Comparison of ENCODE assay signal across 1 cellular context in the genomic region with DNA sequence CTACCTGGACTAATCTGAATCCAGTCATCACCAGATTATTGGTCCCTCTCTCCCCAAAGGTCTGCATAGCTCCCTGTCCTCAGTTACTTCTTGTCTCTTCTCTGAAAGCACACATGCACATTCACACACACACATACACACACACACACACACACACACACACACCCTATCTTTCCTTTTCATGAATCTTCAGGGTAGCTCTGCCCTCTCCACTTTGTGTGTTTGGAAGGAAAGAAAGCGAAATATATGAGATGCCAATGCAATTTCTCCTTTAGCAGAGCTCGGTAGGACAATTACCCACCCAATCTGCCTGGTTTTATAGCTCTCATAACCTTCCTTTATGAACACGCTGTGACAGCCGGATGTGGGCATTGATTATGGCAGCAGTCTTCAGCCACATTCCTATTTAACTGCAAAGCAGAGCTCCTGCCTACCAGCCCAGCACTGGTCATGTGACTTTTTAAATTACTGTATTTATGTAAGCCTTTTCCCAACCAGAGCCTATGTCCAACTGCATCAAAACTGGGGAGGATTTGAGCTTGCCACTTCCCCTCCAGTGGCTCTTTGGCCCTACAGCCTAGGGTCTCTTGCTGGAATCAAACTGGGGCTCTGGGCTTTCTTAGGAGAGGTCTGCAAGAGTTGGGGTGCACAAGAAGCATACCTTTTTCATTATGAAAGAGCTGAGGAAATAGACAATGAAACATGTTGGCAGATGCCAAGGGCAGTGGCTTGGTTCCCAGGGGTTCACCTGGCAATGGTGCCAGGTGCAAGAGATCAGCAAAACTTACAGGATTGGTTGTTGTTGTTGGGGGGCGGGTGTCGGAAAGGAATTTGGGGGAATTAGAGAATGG.
A peak's percentile ranks its signal among the peaks of the same experiment; 100 is the strongest.
TF ChIP-seq lines count a peak whose summit lies in the region.

No MANE protein-coding gene starts in this region.

TF ChIP-seq in HepG2, 621 proteins besides CTCF, POLR2A, EP300 and RAD21 (continued from another document):
- TF ChIP-seq, protein P1, sequence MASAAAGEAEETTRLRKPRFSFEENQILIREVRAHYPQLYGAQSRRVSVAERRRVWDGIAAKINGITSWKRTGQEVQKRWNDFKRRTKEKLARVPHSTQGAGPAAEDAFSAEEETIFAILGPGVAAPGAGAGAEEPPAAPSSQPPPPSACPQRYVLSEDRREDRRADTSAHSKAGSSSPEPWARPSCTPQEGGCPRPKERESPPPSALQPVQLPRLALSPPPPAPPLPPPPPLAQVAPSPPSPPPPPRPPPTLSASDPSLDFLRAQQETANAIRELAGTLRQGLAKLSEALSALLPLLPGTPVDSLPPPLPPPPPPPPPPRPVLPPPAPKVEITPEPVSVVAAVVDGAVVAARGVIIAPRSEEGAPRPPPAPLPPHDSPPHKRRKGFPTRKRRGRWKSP (CRISPR knock-in tag; IDR thresholded peaks at IDR 0.05) = peak; percentile 65; the same call in 1 of the 2 replicates
- TF ChIP-seq GATAD1 (CRISPR knock-in tag; IDR thresholded peaks at IDR 0.05) (0 out of 2 replicates have a peak, but pooled peaks have one; percentile 21), SALL1 (CRISPR knock-in tag; IDR thresholded peaks at IDR 0.05) (peak; percentile 28; the same call in 1 of the 2 replicates), ZNF20 (CRISPR knock-in tag; IDR thresholded peaks at IDR 0.05) (no peak), SAP130 (CRISPR knock-in tag; IDR thresholded peaks at IDR 0.05; ENCODE audit: low read depth) (peak; percentile 53; the same call in 1 of the 2 replicates), ZNF652 (CRISPR knock-in tag; IDR thresholded peaks at IDR 0.05; ENCODE audit: borderline replicate concordance, low read depth) (no peak), MTF2 (CRISPR knock-in tag; IDR thresholded peaks at IDR 0.05; ENCODE audit: borderline replicate concordance) (no peak), ZNF24 (IDR thresholded peaks at IDR 0.05) (0 out of 2 replicates have a peak, but pooled peaks have one; percentile 7), CREM (IDR thresholded peaks at IDR 0.05) (no peak), CREM (CRISPR knock-in tag; IDR thresholded peaks at IDR 0.05) (no peak), DPF2 (CRISPR knock-in tag; IDR thresholded peaks at IDR 0.05; ENCODE audit: borderline replicate concordance, low read depth) (peak; percentile 26; the same call in 1 of the 2 replicates), RAD51 (IDR thresholded peaks at IDR 0.05; ENCODE audit: borderline replicate concordance) (peak; percentile 46; the same call in 1 of the 2 replicates), ZNF788 (CRISPR knock-in tag; IDR thresholded peaks at IDR 0.05; ENCODE audit: borderline replicate concordance) (no peak), FLYWCH1 (CRISPR knock-in tag; IDR thresholded peaks at IDR 0.05) (no peak), CEBPG (CRISPR knock-in tag; IDR thresholded peaks at IDR 0.05) (no peak), PHF20 (CRISPR knock-in tag; IDR thresholded peaks at IDR 0.05) (no peak)
- TF ChIP-seq, protein P2, sequence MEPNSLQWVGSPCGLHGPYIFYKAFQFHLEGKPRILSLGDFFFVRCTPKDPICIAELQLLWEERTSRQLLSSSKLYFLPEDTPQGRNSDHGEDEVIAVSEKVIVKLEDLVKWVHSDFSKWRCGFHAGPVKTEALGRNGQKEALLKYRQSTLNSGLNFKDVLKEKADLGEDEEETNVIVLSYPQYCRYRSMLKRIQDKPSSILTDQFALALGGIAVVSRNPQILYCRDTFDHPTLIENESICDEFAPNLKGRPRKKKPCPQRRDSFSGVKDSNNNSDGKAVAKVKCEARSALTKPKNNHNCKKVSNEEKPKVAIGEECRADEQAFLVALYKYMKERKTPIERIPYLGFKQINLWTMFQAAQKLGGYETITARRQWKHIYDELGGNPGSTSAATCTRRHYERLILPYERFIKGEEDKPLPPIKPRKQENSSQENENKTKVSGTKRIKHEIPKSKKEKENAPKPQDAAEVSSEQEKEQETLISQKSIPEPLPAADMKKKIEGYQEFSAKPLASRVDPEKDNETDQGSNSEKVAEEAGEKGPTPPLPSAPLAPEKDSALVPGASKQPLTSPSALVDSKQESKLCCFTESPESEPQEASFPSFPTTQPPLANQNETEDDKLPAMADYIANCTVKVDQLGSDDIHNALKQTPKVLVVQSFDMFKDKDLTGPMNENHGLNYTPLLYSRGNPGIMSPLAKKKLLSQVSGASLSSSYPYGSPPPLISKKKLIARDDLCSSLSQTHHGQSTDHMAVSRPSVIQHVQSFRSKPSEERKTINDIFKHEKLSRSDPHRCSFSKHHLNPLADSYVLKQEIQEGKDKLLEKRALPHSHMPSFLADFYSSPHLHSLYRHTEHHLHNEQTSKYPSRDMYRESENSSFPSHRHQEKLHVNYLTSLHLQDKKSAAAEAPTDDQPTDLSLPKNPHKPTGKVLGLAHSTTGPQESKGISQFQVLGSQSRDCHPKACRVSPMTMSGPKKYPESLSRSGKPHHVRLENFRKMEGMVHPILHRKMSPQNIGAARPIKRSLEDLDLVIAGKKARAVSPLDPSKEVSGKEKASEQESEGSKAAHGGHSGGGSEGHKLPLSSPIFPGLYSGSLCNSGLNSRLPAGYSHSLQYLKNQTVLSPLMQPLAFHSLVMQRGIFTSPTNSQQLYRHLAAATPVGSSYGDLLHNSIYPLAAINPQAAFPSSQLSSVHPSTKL (CRISPR knock-in tag; IDR thresholded peaks at IDR 0.05) = 0 out of 2 replicates have a peak, but pooled peaks have one; percentile 10
- TF ChIP-seq, protein P3, sequence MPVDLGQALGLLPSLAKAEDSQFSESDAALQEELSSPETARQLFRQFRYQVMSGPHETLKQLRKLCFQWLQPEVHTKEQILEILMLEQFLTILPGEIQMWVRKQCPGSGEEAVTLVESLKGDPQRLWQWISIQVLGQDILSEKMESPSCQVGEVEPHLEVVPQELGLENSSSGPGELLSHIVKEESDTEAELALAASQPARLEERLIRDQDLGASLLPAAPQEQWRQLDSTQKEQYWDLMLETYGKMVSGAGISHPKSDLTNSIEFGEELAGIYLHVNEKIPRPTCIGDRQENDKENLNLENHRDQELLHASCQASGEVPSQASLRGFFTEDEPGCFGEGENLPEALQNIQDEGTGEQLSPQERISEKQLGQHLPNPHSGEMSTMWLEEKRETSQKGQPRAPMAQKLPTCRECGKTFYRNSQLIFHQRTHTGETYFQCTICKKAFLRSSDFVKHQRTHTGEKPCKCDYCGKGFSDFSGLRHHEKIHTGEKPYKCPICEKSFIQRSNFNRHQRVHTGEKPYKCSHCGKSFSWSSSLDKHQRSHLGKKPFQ (CRISPR knock-in tag; IDR thresholded peaks at IDR 0.05; ENCODE audit: insufficient replicate concordance) = peak; percentile 36
- TF ChIP-seq, protein P4, sequence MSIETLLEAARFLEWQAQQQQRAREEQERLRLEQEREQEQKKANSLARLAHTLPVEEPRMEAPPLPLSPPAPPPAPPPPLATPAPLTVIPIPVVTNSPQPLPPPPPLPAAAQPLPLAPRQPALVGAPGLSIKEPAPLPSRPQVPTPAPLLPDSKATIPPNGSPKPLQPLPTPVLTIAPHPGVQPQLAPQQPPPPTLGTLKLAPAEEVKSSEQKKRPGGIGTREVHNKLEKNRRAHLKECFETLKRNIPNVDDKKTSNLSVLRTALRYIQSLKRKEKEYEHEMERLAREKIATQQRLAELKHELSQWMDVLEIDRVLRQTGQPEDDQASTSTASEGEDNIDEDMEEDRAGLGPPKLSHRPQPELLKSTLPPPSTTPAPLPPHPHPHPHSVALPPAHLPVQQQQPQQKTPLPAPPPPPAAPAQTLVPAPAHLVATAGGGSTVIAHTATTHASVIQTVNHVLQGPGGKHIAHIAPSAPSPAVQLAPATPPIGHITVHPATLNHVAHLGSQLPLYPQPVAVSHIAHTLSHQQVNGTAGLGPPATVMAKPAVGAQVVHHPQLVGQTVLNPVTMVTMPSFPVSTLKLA (IDR thresholded peaks at IDR 0.05) = peak; percentile 9; the same call in 1 of the 2 replicates
- TF ChIP-seq, protein P5, sequence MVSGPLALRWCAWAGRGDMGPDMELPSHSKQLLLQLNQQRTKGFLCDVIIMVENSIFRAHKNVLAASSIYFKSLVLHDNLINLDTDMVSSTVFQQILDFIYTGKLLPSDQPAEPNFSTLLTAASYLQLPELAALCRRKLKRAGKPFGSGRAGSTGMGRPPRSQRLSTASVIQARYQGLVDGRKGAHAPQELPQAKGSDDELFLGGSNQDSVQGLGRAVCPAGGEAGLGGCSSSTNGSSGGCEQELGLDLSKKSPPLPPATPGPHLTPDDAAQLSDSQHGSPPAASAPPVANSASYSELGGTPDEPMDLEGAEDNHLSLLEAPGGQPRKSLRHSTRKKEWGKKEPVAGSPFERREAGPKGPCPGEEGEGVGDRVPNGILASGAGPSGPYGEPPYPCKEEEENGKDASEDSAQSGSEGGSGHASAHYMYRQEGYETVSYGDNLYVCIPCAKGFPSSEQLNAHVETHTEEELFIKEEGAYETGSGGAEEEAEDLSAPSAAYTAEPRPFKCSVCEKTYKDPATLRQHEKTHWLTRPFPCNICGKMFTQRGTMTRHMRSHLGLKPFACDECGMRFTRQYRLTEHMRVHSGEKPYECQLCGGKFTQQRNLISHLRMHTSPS (CRISPR knock-in tag; IDR thresholded peaks at IDR 0.05; ENCODE audit: low read depth) = 0 out of 2 replicates have a peak, but pooled peaks have one; percentile 16
- TF ChIP-seq, protein P6, sequence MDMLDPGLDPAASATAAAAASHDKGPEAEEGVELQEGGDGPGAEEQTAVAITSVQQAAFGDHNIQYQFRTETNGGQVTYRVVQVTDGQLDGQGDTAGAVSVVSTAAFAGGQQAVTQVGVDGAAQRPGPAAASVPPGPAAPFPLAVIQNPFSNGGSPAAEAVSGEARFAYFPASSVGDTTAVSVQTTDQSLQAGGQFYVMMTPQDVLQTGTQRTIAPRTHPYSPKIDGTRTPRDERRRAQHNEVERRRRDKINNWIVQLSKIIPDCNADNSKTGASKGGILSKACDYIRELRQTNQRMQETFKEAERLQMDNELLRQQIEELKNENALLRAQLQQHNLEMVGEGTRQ (IDR thresholded peaks at IDR 0.05; ENCODE audit: low read depth, low read length) = no peak
- TF ChIP-seq, protein P6 (CRISPR knock-in tag; IDR thresholded peaks at IDR 0.05; ENCODE audit: borderline replicate concordance) = peak; percentile 80; the same call in 1 of the 2 replicates
- TF ChIP-seq, protein P7, sequence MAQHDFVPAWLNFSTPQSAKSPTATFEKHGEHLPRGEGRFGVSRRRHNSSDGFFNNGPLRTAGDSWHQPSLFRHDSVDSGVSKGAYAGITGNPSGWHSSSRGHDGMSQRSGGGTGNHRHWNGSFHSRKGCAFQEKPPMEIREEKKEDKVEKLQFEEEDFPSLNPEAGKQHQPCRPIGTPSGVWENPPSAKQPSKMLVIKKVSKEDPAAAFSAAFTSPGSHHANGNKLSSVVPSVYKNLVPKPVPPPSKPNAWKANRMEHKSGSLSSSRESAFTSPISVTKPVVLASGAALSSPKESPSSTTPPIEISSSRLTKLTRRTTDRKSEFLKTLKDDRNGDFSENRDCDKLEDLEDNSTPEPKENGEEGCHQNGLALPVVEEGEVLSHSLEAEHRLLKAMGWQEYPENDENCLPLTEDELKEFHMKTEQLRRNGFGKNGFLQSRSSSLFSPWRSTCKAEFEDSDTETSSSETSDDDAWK (CRISPR knock-in tag; IDR thresholded peaks at IDR 0.05) = no peak
- TF ChIP-seq, protein P8, sequence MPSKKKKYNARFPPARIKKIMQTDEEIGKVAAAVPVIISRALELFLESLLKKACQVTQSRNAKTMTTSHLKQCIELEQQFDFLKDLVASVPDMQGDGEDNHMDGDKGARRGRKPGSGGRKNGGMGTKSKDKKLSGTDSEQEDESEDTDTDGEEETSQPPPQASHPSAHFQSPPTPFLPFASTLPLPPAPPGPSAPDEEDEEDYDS (CRISPR knock-in tag; IDR thresholded peaks at IDR 0.05) = peak; percentile 50; the same call in 1 of the 2 replicates
- TF ChIP-seq, protein P9, sequence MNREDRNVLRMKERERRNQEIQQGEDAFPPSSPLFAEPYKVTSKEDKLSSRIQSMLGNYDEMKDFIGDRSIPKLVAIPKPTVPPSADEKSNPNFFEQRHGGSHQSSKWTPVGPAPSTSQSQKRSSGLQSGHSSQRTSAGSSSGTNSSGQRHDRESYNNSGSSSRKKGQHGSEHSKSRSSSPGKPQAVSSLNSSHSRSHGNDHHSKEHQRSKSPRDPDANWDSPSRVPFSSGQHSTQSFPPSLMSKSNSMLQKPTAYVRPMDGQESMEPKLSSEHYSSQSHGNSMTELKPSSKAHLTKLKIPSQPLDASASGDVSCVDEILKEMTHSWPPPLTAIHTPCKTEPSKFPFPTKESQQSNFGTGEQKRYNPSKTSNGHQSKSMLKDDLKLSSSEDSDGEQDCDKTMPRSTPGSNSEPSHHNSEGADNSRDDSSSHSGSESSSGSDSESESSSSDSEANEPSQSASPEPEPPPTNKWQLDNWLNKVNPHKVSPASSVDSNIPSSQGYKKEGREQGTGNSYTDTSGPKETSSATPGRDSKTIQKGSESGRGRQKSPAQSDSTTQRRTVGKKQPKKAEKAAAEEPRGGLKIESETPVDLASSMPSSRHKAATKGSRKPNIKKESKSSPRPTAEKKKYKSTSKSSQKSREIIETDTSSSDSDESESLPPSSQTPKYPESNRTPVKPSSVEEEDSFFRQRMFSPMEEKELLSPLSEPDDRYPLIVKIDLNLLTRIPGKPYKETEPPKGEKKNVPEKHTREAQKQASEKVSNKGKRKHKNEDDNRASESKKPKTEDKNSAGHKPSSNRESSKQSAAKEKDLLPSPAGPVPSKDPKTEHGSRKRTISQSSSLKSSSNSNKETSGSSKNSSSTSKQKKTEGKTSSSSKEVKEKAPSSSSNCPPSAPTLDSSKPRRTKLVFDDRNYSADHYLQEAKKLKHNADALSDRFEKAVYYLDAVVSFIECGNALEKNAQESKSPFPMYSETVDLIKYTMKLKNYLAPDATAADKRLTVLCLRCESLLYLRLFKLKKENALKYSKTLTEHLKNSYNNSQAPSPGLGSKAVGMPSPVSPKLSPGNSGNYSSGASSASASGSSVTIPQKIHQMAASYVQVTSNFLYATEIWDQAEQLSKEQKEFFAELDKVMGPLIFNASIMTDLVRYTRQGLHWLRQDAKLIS (CRISPR knock-in tag; IDR thresholded peaks at IDR 0.05) = no peak
- TF ChIP-seq, protein P10, sequence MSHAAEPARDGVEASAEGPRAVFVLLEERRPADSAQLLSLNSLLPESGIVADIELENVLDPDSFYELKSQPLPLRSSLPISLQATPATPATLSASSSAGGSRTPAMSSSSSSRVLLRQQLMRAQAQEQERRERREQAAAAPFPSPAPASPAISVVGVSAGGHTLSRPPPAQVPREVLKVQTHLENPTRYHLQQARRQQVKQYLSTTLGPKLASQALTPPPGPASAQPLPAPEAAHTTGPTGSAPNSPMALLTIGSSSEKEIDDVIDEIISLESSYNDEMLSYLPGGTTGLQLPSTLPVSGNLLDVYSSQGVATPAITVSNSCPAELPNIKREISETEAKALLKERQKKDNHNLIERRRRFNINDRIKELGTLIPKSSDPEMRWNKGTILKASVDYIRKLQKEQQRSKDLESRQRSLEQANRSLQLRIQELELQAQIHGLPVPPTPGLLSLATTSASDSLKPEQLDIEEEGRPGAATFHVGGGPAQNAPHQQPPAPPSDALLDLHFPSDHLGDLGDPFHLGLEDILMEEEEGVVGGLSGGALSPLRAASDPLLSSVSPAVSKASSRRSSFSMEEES (CRISPR knock-in tag; IDR thresholded peaks at IDR 0.05) = peak; percentile 38; the same call in 1 of the 2 replicates
